In the genomic region with DNA sequence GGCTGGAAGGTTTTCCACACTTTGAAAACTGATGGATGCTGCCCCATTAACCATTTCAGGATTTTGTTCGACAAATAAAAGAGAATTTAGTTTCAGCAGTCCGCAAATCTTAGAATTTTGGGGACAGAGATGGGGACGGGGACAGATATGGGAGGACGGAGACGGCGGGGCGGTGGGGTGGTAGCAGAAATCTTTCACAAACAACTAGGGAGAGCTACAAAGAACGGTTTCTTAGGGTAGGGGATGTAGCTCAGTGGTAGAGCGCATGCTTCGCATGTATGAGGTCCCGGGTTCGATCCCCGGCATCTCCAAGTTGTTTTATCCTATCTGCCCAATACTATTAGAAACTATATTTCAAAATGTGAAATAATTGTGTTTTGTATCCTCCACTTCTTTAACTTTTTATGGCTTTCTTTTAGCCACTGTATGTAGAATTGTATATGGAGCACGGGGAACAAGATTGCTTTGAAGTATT, we compare ENCODE assay signal across 1 cellular context.
TF ChIP-seq lines count a peak whose summit lies in the region.

No MANE protein-coding gene starts in this region.

TF ChIP-seq in GM23338, 12 proteins besides CTCF, POLR2A, EP300 and RAD21 (continued from another document):
- TF ChIP-seq, protein P1, sequence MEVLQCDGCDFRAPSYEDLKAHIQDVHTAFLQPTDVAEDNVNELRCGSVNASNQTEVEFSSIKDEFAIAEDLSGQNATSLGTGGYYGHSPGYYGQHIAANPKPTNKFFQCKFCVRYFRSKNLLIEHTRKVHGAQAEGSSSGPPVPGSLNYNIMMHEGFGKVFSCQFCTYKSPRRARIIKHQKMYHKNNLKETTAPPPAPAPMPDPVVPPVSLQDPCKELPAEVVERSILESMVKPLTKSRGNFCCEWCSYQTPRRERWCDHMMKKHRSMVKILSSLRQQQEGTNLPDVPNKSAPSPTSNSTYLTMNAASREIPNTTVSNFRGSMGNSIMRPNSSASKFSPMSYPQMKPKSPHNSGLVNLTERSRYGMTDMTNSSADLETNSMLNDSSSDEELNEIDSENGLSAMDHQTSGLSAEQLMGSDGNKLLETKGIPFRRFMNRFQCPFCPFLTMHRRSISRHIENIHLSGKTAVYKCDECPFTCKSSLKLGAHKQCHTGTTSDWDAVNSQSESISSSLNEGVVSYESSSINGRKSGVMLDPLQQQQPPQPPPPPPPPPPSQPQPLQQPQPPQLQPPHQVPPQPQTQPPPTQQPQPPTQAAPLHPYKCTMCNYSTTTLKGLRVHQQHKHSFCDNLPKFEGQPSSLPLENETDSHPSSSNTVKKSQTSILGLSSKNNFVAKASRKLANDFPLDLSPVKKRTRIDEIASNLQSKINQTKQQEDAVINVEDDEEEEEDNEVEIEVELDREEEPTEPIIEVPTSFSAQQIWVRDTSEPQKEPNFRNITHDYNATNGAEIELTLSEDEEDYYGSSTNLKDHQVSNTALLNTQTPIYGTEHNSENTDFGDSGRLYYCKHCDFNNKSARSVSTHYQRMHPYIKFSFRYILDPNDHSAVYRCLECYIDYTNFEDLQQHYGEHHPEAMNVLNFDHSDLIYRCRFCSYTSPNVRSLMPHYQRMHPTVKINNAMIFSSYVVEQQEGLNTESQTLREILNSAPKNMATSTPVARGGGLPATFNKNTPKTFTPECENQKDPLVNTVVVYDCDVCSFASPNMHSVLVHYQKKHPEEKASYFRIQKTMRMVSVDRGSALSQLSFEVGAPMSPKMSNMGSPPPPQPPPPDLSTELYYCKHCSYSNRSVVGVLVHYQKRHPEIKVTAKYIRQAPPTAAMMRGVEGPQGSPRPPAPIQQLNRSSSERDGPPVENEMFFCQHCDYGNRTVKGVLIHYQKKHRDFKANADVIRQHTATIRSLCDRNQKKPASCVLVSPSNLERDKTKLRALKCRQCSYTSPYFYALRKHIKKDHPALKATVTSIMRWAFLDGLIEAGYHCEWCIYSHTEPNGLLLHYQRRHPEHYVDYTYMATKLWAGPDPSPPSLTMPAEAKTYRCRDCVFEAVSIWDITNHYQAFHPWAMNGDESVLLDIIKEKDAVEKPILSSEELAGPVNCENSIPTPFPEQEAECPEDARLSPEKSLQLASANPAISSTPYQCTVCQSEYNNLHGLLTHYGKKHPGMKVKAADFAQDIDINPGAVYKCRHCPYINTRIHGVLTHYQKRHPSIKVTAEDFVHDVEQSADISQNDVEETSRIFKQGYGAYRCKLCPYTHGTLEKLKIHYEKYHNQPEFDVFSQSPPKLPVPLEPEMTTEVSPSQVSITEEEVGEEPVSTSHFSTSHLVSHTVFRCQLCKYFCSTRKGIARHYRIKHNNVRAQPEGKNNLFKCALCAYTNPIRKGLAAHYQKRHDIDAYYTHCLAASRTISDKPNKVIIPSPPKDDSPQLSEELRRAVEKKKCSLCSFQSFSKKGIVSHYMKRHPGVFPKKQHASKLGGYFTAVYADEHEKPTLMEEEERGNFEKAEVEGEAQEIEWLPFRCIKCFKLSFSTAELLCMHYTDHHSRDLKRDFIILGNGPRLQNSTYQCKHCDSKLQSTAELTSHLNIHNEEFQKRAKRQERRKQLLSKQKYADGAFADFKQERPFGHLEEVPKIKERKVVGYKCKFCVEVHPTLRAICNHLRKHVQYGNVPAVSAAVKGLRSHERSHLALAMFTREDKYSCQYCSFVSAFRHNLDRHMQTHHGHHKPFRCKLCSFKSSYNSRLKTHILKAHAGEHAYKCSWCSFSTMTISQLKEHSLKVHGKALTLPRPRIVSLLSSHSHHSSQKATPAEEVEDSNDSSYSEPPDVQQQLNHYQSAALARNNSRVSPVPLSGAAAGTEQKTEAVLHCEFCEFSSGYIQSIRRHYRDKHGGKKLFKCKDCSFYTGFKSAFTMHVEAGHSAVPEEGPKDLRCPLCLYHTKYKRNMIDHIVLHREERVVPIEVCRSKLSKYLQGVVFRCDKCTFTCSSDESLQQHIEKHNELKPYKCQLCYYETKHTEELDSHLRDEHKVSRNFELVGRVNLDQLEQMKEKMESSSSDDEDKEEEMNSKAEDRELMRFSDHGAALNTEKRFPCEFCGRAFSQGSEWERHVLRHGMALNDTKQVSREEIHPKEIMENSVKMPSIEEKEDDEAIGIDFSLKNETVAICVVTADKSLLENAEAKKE (CRISPR knock-in tag; IDR thresholded peaks at IDR 0.05), result no peak
- TF ChIP-seq ZNF331 (CRISPR knock-in tag; IDR thresholded peaks at IDR 0.05; ENCODE audit: low read depth), result no peak
- no peak for TF ChIP-seq JUNB (IDR thresholded peaks at IDR 0.05; ENCODE audit: unreplicated experiment)
- no peak for TF ChIP-seq POLR2AphosphoS5 (IDR thresholded peaks at IDR 0.05; ENCODE audit: low read depth)
- TF ChIP-seq, protein P2, sequence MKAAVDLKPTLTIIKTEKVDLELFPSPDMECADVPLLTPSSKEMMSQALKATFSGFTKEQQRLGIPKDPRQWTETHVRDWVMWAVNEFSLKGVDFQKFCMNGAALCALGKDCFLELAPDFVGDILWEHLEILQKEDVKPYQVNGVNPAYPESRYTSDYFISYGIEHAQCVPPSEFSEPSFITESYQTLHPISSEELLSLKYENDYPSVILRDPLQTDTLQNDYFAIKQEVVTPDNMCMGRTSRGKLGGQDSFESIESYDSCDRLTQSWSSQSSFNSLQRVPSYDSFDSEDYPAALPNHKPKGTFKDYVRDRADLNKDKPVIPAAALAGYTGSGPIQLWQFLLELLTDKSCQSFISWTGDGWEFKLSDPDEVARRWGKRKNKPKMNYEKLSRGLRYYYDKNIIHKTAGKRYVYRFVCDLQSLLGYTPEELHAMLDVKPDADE (IDR thresholded peaks at IDR 0.05), result no peak
- TF ChIP-seq EZH2 (IDR thresholded peaks at IDR 0.05; ENCODE audit: low read depth, unreplicated experiment), result no peak
- no peak for TF ChIP-seq EZH2phosphoT487 (IDR thresholded peaks at IDR 0.05; ENCODE audit: unreplicated experiment)
- no peak for TF ChIP-seq NANOG (IDR thresholded peaks at IDR 0.05; ENCODE audit: borderline replicate concordance)
- TF ChIP-seq STAT1 (IDR thresholded peaks at IDR 0.05; ENCODE audit: unreplicated experiment), result no peak
- no peak for TF ChIP-seq CREB1 (CRISPR knock-in tag; IDR thresholded peaks at IDR 0.05; ENCODE audit: low read depth)
